1 cellular context compared by ENCODE assay signal in the genomic region with DNA sequence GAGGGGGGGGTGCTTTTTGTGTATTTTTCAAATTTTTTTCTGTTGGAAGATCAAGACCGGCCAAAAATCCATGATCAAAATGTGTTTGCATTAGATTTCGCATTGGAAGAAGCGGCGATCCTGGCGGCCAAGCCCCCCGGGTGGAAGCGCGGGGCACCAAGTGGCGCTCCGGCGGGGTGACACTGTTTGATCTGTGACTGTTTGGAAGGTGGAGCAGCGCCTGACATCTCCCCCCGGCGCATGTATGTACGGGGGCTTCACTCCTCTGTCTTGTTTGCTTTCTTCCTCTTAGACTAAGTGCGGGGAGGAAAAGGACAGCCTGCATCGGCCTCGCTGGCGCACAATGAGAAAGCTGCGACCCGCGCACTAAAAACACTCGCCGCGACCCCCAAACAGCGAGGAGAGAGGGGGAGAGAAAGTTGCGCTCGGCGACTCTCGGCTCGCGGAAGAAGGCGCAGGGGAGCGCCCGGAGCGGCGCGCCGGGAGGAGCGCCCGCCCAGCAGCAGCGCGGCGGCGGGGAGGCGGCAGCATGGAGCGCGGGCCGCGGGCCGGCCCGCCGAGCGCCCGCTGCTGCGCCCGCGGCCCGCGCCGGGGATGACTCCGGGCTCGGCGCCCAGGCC.
TF ChIP-seq lines count a peak whose summit lies in the region.

No MANE protein-coding gene starts in this region.

TF ChIP-seq in HepG2, 621 proteins besides CTCF, POLR2A, EP300 and RAD21 (continued from another document):
- TF ChIP-seq, protein P1, sequence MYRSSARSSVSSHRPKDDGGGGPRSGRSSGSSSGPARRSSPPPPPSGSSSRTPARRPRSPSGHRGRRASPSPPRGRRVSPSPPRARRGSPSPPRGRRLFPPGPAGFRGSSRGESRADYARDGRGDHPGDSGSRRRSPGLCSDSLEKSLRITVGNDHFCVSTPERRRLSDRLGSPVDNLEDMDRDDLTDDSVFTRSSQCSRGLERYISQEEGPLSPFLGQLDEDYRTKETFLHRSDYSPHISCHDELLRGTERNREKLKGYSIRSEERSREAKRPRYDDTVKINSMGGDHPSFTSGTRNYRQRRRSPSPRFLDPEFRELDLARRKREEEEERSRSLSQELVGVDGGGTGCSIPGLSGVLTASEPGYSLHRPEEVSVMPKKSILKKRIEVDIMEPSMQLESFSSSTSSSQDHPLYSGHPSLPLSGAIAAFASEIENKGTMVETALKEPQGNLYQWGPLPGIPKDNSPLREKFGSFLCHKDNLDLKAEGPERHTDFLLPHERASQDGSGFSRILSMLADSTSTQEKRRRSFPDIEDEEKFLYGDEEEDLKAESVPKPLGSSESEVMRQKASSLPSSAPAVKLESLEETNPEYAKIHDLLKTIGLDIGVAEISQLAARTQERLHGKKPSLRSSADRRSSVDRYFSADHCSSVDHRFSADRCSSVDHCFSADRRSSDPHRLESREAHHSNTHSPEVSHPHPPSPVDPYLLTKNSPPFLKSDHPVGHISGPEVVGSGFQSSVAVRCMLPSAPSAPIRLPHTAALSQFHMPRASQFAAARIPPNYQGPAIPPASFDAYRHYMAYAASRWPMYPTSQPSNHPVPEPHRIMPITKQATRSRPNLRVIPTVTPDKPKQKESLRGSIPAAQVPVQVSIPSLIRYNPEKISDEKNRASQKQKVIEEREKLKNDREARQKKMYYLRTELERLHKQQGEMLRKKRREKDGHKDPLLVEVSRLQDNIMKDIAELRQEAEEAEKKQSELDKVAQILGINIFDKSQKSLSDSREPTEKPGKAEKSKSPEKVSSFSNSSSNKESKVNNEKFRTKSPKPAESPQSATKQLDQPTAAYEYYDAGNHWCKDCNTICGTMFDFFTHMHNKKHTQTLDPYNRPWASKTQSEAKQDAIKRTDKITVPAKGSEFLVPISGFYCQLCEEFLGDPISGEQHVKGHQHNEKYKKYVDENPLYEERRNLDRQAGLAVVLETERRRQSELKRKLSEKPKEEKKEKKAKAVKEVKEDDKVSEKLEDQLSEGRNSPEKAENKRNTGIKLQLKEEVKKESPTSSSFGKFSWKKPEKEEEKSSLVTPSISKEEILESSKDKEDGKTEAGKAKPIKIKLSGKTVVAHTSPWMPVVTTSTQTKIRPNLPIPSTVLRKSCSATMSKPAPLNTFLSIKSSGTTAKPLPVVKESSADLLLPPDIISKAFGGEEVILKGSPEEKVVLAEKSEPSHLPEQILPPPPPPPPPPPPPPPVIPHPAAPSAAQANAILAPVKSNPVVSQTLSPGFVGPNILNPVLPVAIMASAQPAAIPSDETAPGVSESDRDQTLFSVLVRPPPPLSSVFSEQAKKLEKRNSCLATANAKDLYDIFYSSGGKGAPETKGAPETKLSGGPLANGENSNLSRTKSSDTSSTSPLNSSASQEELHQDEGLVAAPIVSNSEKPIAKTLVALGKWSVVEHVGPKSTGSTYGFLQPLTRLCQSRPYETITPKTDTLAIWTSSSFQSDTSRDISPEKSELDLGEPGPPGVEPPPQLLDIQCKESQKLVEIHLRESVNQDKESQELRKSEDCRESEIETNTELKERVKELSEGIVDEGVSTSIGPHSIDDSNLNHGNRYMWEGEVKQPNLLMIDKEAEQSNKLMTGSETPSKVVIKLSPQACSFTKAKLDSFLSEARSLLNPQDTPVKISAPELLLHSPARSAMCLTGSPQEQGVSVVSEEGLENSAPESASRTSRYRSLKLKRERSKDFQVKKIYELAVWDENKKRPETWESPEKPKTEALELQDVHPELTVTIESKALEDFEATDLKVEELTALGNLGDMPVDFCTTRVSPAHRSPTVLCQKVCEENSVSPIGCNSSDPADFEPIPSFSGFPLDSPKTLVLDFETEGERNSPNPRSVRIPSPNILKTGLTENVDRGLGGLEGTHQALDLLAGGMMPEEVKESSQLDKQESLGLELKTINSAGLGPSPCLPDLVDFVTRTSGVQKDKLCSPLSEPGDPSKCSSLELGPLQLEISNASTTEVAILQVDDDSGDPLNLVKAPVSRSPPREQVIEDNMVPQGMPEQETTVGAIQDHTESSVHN (CRISPR knock-in tag; IDR thresholded peaks at IDR 0.05), result no peak
- TF ChIP-seq HIVEP1 (CRISPR knock-in tag; IDR thresholded peaks at IDR 0.05) (no peak), ZSCAN31 (CRISPR knock-in tag; IDR thresholded peaks at IDR 0.05; ENCODE audit: low read depth) (0 out of 2 replicates have a peak, but pooled peaks have one; percentile 16), TOPORS (CRISPR knock-in tag; IDR thresholded peaks at IDR 0.05) (no peak), ATRX (CRISPR knock-in tag; IDR thresholded peaks at IDR 0.05; ENCODE audit: borderline replicate concordance) (no peak), ZNF263 (CRISPR knock-in tag; IDR thresholded peaks at IDR 0.05) (no peak), HMG20B (CRISPR knock-in tag; conservative IDR thresholded peaks at IDR 0.05) (no peak), ZNF737 (CRISPR knock-in tag; IDR thresholded peaks at IDR 0.05; ENCODE audit: borderline replicate concordance) (no peak), MEF2D (CRISPR knock-in tag; IDR thresholded peaks at IDR 0.05) (no peak), ZNF576 (CRISPR knock-in tag; IDR thresholded peaks at IDR 0.05) (no peak), SRF (IDR thresholded peaks at IDR 0.05; ENCODE audit: low read depth, low read length) (no peak), ZFYVE20 (CRISPR knock-in tag; IDR thresholded peaks at IDR 0.05; ENCODE audit: borderline replicate concordance, low read depth) (no peak), HNRNPLL (IDR thresholded peaks at IDR 0.05; ENCODE audit: low read depth, low read length, poor library complexity, severe bottlenecking) (peak; percentile 73), ZNF224 (CRISPR knock-in tag; IDR thresholded peaks at IDR 0.05) (no peak), MAZ (IDR thresholded peaks at IDR 0.05; ENCODE audit: borderline replicate concordance, low read depth, low read length) (no peak), MAZ (CRISPR knock-in tag; IDR thresholded peaks at IDR 0.05; ENCODE audit: low read depth) (0 out of 2 replicates have a peak, but pooled peaks have one; percentile 14), ZBTB43 (CRISPR knock-in tag; conservative IDR thresholded peaks at IDR 0.05) (no peak), SMYD3 (CRISPR knock-in tag; IDR thresholded peaks at IDR 0.05) (no peak), MZF1 (CRISPR knock-in tag; IDR thresholded peaks at IDR 0.05; ENCODE audit: borderline replicate concordance) (no peak), KAT2B (IDR thresholded peaks at IDR 0.05; ENCODE audit: borderline replicate concordance, low read depth, low read length) (no peak), PRDM15 (CRISPR knock-in tag; IDR thresholded peaks at IDR 0.05) (no peak)
- TF ChIP-seq, protein P2, sequence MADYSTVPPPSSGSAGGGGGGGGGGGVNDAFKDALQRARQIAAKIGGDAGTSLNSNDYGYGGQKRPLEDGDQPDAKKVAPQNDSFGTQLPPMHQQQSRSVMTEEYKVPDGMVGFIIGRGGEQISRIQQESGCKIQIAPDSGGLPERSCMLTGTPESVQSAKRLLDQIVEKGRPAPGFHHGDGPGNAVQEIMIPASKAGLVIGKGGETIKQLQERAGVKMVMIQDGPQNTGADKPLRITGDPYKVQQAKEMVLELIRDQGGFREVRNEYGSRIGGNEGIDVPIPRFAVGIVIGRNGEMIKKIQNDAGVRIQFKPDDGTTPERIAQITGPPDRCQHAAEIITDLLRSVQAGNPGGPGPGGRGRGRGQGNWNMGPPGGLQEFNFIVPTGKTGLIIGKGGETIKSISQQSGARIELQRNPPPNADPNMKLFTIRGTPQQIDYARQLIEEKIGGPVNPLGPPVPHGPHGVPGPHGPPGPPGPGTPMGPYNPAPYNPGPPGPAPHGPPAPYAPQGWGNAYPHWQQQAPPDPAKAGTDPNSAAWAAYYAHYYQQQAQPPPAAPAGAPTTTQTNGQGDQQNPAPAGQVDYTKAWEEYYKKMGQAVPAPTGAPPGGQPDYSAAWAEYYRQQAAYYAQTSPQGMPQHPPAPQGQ (CRISPR knock-in tag; IDR thresholded peaks at IDR 0.05; ENCODE audit: borderline replicate concordance), result no peak
- TF ChIP-seq, protein P3, sequence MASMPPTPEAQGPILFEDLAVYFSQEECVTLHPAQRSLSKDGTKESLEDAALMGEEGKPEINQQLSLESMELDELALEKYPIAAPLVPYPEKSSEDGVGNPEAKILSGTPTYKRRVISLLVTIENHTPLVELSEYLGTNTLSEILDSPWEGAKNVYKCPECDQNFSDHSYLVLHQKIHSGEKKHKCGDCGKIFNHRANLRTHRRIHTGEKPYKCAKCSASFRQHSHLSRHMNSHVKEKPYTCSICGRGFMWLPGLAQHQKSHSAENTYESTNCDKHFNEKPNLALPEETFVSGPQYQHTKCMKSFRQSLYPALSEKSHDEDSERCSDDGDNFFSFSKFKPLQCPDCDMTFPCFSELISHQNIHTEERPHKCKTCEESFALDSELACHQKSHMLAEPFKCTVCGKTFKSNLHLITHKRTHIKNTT (CRISPR knock-in tag; IDR thresholded peaks at IDR 0.05), result no peak
- TF ChIP-seq, protein P4, sequence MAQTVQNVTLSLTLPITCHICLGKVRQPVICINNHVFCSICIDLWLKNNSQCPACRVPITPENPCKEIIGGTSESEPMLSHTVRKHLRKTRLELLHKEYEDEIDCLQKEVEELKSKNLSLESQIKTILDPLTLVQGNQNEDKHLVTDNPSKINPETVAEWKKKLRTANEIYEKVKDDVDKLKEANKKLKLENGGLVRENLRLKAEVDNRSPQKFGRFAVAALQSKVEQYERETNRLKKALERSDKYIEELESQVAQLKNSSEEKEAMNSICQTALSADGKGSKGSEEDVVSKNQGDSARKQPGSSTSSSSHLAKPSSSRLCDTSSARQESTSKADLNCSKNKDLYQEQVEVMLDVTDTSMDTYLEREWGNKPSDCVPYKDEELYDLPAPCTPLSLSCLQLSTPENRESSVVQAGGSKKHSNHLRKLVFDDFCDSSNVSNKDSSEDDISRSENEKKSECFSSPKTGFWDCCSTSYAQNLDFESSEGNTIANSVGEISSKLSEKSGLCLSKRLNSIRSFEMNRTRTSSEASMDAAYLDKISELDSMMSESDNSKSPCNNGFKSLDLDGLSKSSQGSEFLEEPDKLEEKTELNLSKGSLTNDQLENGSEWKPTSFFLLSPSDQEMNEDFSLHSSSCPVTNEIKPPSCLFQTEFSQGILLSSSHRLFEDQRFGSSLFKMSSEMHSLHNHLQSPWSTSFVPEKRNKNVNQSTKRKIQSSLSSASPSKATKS (CRISPR knock-in tag; IDR thresholded peaks at IDR 0.05), result no peak
- TF ChIP-seq, protein P5, sequence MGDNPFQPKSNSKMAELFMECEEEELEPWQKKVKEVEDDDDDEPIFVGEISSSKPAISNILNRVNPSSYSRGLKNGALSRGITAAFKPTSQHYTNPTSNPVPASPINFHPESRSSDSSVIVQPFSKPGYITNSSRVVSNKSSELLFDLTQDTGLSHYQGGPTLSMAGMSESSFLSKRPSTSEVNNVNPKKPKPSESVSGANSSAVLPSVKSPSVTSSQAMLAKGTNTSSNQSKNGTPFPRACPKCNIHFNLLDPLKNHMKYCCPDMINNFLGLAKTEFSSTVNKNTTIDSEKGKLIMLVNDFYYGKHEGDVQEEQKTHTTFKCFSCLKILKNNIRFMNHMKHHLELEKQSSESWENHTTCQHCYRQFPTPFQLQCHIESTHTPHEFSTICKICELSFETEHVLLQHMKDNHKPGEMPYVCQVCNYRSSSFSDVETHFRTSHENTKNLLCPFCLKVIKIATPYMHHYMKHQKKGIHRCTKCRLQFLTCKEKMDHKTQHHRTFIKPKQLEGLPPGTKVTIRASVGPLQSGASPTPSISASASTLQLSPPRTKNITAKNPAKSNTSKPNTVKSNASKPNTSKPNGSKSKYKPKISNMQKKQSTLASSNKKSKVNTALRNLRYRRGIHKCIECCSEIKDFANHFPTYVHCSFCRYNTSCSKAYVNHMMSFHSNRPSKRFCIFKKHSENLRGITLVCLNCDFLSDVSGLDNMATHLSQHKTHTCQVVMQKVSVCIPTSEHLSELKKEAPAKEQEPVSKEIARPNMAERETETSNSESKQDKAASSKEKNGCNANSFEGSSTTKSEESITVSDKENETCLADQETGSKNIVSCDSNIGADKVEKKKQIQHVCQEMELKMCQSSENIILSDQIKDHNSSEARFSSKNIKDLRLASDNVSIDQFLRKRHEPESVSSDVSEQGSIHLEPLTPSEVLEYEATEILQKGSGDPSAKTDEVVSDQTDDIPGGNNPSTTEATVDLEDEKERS (CRISPR knock-in tag; IDR thresholded peaks at IDR 0.05), result no peak
